Comparison of ENCODE assay signal across 1 cellular context in the genomic region with DNA sequence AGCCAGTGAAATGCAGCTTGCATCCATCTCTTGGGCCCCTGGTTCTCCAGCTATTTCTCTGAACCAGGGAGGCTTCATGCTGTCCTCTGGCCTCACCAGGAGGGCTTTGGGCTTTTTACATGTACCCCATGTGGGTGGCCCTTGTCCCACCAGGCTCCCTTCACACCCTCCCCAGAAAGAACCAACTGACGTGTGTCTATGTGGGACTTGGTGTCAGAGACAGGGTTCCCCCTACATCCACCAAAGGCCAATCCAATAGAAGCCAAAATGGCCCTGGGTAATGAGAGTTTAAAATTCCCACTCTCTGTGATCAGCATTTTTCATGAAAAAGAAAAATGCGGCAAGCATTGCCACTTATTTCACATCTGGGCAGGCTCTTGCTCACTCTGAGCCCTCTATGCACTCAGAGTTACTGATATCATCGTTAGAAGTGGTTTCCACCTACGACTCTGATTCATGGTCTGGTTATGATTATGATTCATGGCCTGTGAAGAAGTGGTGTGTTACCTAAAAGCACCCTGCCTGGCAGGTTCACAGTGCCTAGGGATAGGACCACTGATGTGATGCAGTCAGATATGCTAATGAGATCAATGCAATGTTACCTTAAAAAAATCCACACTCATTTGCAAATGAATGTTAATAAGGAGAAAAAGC.
TF ChIP-seq lines count a peak whose summit lies in the region.

No MANE protein-coding gene starts in this region.

TF ChIP-seq in HepG2, 621 proteins besides CTCF, POLR2A, EP300 and RAD21 (continued from another document):
- TF ChIP-seq, protein P1, sequence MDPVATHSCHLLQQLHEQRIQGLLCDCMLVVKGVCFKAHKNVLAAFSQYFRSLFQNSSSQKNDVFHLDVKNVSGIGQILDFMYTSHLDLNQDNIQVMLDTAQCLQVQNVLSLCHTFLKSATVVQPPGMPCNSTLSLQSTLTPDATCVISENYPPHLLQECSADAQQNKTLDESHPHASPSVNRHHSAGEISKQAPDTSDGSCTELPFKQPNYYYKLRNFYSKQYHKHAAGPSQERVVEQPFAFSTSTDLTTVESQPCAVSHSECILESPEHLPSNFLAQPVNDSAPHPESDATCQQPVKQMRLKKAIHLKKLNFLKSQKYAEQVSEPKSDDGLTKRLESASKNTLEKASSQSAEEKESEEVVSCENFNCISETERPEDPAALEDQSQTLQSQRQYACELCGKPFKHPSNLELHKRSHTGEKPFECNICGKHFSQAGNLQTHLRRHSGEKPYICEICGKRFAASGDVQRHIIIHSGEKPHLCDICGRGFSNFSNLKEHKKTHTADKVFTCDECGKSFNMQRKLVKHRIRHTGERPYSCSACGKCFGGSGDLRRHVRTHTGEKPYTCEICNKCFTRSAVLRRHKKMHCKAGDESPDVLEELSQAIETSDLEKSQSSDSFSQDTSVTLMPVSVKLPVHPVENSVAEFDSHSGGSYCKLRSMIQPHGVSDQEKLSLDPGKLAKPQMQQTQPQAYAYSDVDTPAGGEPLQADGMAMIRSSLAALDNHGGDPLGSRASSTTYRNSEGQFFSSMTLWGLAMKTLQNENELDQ (CRISPR knock-in tag; IDR thresholded peaks at IDR 0.05; ENCODE audit: borderline replicate concordance): no peak
- TF ChIP-seq ZFX (CRISPR knock-in tag; IDR thresholded peaks at IDR 0.05; ENCODE audit: low read depth) (no peak), IKZF1 (IDR thresholded peaks at IDR 0.05) (no peak)
